In the genomic region with DNA sequence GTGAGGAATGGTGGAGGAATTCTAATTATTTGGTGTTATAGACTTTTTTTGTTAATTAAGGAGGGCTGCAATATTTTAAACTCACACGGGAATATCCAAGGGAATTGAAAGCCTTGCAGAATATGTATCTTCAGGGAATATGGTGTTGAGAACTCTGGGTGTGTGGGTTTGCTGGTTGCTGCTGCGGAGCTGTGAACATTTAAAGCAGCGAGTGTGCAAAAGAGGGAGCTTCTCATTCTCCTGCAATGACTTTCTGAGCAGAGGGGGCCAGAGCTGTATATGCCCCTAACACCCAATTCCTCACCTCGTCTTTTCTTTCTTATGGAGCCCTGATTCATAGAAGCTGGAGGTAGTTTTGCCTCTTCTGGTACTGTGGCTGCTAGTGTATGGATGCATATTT, we compare ENCODE assay signal across 26 cellular contexts.
"Had no signal": no experiment of that assay in that cellular context is flagged by ENCODE, and none has a peak within 500 bp of the region (broad histone marks: within the 10 kb centered on the region; RNA-seq: fewer than 3 reads in every experiment).

No MANE protein-coding gene starts in this region.

- H3K36me3 Mint-ChIP-seq: immature natural killer cell; mesothelial cell of epicardium; naive B cell; natural killer cell; stimulated activated naive B cell treated with anti-CD40 and anti-IgM and Interleukin-4, amounts not matched to agents 10 μg/mL and 1 μg/mL and 100 μg/mL, for 72 hours had no signal

- DNase-seq: immature natural killer cell; kidney; left colon; left lung; mesendoderm; naive B cell; natural killer cell; nucleus accumbens; pancreas; retina; right cardiac atrium; stimulated activated CD4-positive, alpha-beta T cell treated with anti-CD3 and anti-CD28 coated beads, Interleukin-12 subunit alpha, Interleukin-12 subunit beta, amount 100 ng/mL, for 4 hours; stimulated activated CD4-positive, alpha-beta T cell treated with anti-CD3 and anti-CD28 coated beads, Interleukin-15, amount 100 ng/mL, for 24 hours; stimulated activated CD4-positive, alpha-beta T cell treated with anti-CD3 and anti-CD28 coated beads, Interleukin-2, amount 100 ng/mL, for 24 hours; stimulated activated CD4-positive, alpha-beta T cell treated with anti-CD3 and anti-CD28 coated beads, Interleukin-4, amount 100 ng/mL, for 1 hour; stimulated activated naive B cell treated with anti-CD40 and anti-IgM and Interleukin-4, amounts not matched to agents 10 μg/mL and 1 μg/mL and 100 μg/mL, for 72 hours; stimulated activated naive CD8-positive, alpha-beta T cell treated with anti-CD3 and anti-CD28 coated beads, Interleukin-15, Interleukin-2, amounts not matched to agents 100 U/mL and 50 U/mL, for 24 hours; stomach; tibial artery; trophoblast cell; upper lobe of right lung had no signal

- H3K9me3 Mint-ChIP-seq: mesothelial cell of epicardium, natural killer cell had no signal

- H3K27ac Mint-ChIP-seq: immature natural killer cell; mesothelial cell of epicardium; naive B cell; natural killer cell; stimulated activated naive B cell treated with anti-CD40 and anti-IgM and Interleukin-4, amounts not matched to agents 10 μg/mL and 1 μg/mL and 100 μg/mL, for 72 hours had no signal

- H3K4me1 Mint-ChIP-seq: immature natural killer cell, naive B cell, natural killer cell had no signal

- ATAC-seq: left colon; left lung; natural killer cell; right cardiac atrium; sciatic nerve; stimulated activated naive CD8-positive, alpha-beta T cell treated with anti-CD3 and anti-CD28 coated beads, Interleukin-15, Interleukin-2, amounts not matched to agents 100 U/mL and 50 U/mL, for 24 hours; upper lobe of right lung had no signal

- H3K27ac ChIP-seq: left lung, pancreas, skin epidermis, stomach, suprapubic skin, thoracic aorta, tibial artery, upper lobe of right lung had no signal

- H3K4me3 Mint-ChIP-seq: immature natural killer cell; mesothelial cell of epicardium; naive B cell; natural killer cell; stimulated activated naive B cell treated with anti-CD40 and anti-IgM and Interleukin-4, amounts not matched to agents 10 μg/mL and 1 μg/mL and 100 μg/mL, for 72 hours had no signal
